In the genomic region with DNA sequence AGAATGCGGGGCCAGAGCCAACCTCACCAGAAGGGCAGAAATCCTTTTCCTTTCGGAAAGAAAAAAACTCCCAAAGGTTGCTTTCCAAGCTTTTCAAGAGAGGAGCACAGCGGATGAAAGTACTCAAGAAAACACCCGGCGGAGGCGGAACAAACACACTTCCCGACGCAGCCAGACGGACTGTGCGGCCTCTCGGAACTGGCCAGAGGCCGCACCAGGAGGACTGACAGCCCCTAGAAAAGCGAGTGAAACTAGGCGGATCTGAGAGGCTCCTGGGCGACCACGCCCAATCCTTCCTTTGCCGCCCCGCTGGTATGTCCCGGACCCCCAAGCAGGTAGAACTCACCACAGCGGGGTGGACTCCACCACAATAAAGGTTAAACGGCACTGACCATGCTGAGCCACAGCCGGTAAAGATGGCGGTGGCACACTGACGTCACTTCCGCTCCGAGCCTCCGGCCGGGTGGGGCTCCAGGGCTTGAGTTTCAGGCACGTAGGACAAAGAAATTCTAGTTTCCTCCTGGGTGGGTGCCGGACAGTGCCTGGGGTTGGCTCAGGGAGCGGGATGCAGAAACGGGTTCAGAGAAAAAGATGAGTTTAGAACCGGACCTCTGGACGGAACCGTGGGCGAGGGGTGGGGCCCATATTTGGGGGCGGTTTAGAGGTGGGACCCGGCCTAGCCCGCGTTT, we compare ENCODE assay signal across 8 cellular contexts. TPM values are rescaled to one million over a fixed set of nuclear protein-coding genes. Genes with fewer than 3 reads are reported as not detected.
DNase-seq lines count a peak whose midpoint lies in the region; ATAC-seq and TF ChIP-seq lines count a peak whose summit lies in the region.

TSS of gene ZNF562 (minus strand) at position 432 of the 689 bp plus-strand sequence. CDS start 14,356 bp downstream, outside the sequence.

- H3K9me3 Mint-ChIP-seq in chondrocyte (ENCODE audit: low read depth): peaks cover 25% of the 10 kb centered on the region

- H3K27ac Mint-ChIP-seq in chondrocyte (ENCODE audit: unreplicated experiment): peak within 1 kb of the TSS; percentile 99

- H3K4me1 Mint-ChIP-seq in chondrocyte (ENCODE audit: low read depth): peaks cover 9% of the 10 kb centered on the region

- peaks cover 20% of the 10 kb centered on the region for H3K36me3 Mint-ChIP-seq in chondrocyte (ENCODE audit: low read depth)

- peak; percentile 81 for DNase-seq in NK-92 treated with Interleukin-12 subunit alpha and Interleukin-12 subunit beta, amount 100 ng/mL, for 24 hours (lab: John Stamatoyannopoulos, UW)
- DNase-seq in NK-92 (lab: John Stamatoyannopoulos, UW; ENCODE audit: unreplicated experiment): no peak
- peak; percentile 88 for DNase-seq in NCI-H345 (lab: John Stamatoyannopoulos, UW)
- DNase-seq in activated CD4-positive, alpha-beta T cell treated with anti-CD3 and anti-CD28 coated beads for 24 hours (ENCODE audit: low read depth in 2 of 2): peak; percentile 60 to 74
- DNase-seq in chondrocyte (ENCODE audit: low spot score): peak; percentile 91
- peak; percentile 91 for DNase-seq in kidney tubule cell (ENCODE audit: low spot score)
- peak; percentile 65 to 69 for DNase-seq in stimulated activated CD4-positive, alpha-beta T cell treated with anti-CD3 and anti-CD28 coated beads, Interleukin-1b, Interleukin-23, amount 100 ng/mL, for 4 hours (ENCODE audit: low read depth in 2 of 2)

- TF ChIP-seq CTCF in chondrocyte (IDR thresholded peaks at IDR 0.05): no peak

- H3K4me3 Mint-ChIP-seq in chondrocyte (ENCODE audit: unreplicated experiment): peak within 1 kb of the TSS; percentile 88

- ATAC-seq in HG03103 (IDR thresholded peaks at IDR 0.05; ENCODE audit: low read depth, unreplicated experiment): peak; percentile 65

- no peaks in the 10 kb centered on the region for H3K27me3 Mint-ChIP-seq in chondrocyte (ENCODE audit: low read depth)

RNA-seq across cellular contexts. Expression of gene ZNF562, which starts in this region (rescaled TPM):
- 9.3 to 14.4 TPM (median 10.7 TPM) in 3 replicates for total RNA-seq in chondrocyte
